ENCODE assay signal across 8 cellular contexts in the genomic region with DNA sequence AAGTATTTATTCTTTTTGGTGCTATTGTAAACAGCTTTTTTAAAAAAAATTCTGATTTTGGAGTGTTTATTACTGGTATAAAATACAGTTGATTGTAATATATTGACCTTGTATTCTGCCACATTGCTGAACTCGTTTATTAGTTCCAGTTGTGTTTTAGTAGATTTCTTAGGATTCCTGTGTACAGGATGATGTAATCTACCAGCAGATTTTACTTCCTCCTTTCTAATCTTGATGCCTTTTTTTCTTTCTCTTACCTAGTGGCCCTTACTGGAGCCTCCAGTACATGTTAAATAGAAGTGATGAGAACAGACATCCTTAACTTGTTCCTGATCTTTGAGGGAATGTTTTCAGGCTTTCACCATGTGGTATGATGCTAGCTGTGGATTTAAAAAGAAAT.
"Had no signal": no experiment of that assay in that cellular context is flagged by ENCODE, and none has a peak within 500 bp of the region (broad histone marks: within the 10 kb centered on the region; RNA-seq: fewer than 3 reads in every experiment).

No MANE protein-coding gene starts in this region.

- H3K4me1 ChIP-seq: breast epithelium, gastroesophageal sphincter had no signal

- H3K9me3 ChIP-seq: breast epithelium, gastroesophageal sphincter had no signal

- ATAC-seq: activated CD8-positive, alpha-beta memory T cell treated with anti-CD3 and anti-CD28 coated beads, Interleukin-2, amount 10 ng/mL, durations not matched to agents 7 days and 5 days; gastroesophageal sphincter had no signal

- H3K36me3 ChIP-seq: breast epithelium, gastroesophageal sphincter had no signal

- H3K4me3 ChIP-seq: breast epithelium, gastroesophageal sphincter had no signal

- DNase-seq: activated CD4-positive, alpha-beta T cell treated with anti-CD3 and anti-CD28 coated beads, Interleukin-2, amount 50 U/mL, for 48 hours; activated CD8-positive, alpha-beta memory T cell treated with anti-CD3 and anti-CD28 coated beads, Interleukin-2, amount 10 ng/mL, durations not matched to agents 7 days and 5 days; activated effector memory CD4-positive, alpha-beta T cell treated with Interleukin-2 at 50 U/mL for 16 hours; activated T-cell treated with anti-CD3 and anti-CD28 coated beads, Interleukin-2, amount 50 U/mL, for 24 hours; stimulated activated CD4-positive, alpha-beta T cell treated with anti-CD3 and anti-CD28 coated beads, Interleukin-12 subunit alpha, Interleukin-12 subunit beta, amount 100 ng/mL, for 4 hours; stimulated activated naive CD4-positive, alpha-beta T cell treated with Interleukin-2 at 50 U/mL for 16 hours had no signal

- H3K27me3 ChIP-seq: breast epithelium, gastroesophageal sphincter had no signal

- H3K27ac ChIP-seq: breast epithelium, gastroesophageal sphincter had no signal
